ENCODE assay signal across 1 cellular context in the genomic region with DNA sequence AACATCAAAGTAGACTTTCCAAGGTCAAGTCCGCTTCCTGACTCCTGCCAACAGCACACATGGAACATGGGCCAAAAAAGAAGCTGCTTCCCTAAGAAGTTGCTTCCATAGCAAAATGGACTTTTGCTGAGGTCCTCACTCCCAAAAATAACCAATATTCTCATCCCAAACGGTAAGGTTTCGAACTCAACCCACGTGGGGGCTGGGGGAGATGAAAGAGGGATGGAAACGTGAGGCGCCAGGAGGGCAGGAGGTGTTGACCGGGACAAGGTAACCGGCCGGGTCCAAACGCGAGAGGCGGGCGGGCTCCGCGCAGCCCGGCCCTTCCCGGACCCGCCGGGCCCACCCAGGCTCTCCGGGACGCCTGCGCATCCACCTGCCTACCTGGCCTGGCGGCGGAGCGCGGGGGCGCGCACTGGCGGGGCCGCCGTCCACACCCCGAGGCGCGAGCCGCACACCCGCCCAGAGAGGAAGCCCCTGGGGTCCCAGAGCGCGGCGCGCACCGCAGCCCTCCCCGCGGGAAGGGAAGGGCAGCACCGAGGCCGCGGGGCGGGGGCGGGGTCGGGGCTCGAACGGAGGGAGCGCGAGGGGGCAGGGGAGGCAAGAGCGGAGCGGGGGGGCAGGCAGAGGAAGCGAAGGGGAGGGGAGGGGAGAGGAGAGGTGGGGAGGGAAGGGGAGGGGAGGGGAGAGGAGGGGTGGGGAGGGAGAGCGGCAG.
A peak's percentile ranks its signal among the peaks of the same experiment; 100 is the strongest.
TF ChIP-seq lines count a peak whose summit lies in the region.

No MANE protein-coding gene starts in this region.

TF ChIP-seq in HepG2, 621 proteins besides CTCF, POLR2A, EP300 and RAD21 (continued from another document and continues in another):
- no peak for TF ChIP-seq ZNF430 (CRISPR knock-in tag; IDR thresholded peaks at IDR 0.05)
- TF ChIP-seq, protein P1, sequence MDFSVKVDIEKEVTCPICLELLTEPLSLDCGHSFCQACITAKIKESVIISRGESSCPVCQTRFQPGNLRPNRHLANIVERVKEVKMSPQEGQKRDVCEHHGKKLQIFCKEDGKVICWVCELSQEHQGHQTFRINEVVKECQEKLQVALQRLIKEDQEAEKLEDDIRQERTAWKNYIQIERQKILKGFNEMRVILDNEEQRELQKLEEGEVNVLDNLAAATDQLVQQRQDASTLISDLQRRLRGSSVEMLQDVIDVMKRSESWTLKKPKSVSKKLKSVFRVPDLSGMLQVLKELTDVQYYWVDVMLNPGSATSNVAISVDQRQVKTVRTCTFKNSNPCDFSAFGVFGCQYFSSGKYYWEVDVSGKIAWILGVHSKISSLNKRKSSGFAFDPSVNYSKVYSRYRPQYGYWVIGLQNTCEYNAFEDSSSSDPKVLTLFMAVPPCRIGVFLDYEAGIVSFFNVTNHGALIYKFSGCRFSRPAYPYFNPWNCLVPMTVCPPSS (IDR thresholded peaks at IDR 0.05), result no peak
- no peak for TF ChIP-seq HCFC1 (IDR thresholded peaks at IDR 0.05; ENCODE audit: low read depth, low read length)
- TF ChIP-seq MAZ (IDR thresholded peaks at IDR 0.05; ENCODE audit: borderline replicate concordance, low read depth, low read length), result no peak
- peak; percentile 42; the same call in 1 of the 2 replicates for TF ChIP-seq MAZ (CRISPR knock-in tag; IDR thresholded peaks at IDR 0.05; ENCODE audit: low read depth)
- peak; percentile 94 for TF ChIP-seq ZNF142 (CRISPR knock-in tag; IDR thresholded peaks at IDR 0.05)
- no peak; the same call in 1 of the 2 replicates for TF ChIP-seq ZFP90 (CRISPR knock-in tag; IDR thresholded peaks at IDR 0.05; ENCODE audit: borderline replicate concordance)
- TF ChIP-seq DMAP1 (CRISPR knock-in tag; IDR thresholded peaks at IDR 0.05), result no peak
- TF ChIP-seq NFAT5 (CRISPR knock-in tag; IDR thresholded peaks at IDR 0.05), result 0 out of 2 replicates have a peak, but pooled peaks have one; percentile 44
- peak; percentile 62; the same call in 1 of the 2 replicates for TF ChIP-seq YEATS4 (CRISPR knock-in tag; IDR thresholded peaks at IDR 0.05; ENCODE audit: borderline replicate concordance)
- TF ChIP-seq ZNF780A (CRISPR knock-in tag; IDR thresholded peaks at IDR 0.05), result no peak
- TF ChIP-seq NFYC (CRISPR knock-in tag; IDR thresholded peaks at IDR 0.05), result no peak
- no peak for TF ChIP-seq ZNF619 (CRISPR knock-in tag; IDR thresholded peaks at IDR 0.05)
- TF ChIP-seq ZNF543 (CRISPR knock-in tag; IDR thresholded peaks at IDR 0.05), result 0 out of 2 replicates have a peak, but pooled peaks have one; percentile 23
- no peak for TF ChIP-seq GATAD2A (CRISPR knock-in tag; IDR thresholded peaks at IDR 0.05)
- TF ChIP-seq SIX1 (CRISPR knock-in tag; IDR thresholded peaks at IDR 0.05; ENCODE audit: borderline replicate concordance), result no peak
- no peak for TF ChIP-seq SMAD9 (CRISPR knock-in tag; IDR thresholded peaks at IDR 0.05)
- TF ChIP-seq POGK (CRISPR knock-in tag; conservative IDR thresholded peaks at IDR 0.05), result peak; percentile 55; the same call in 1 of the 2 replicates
- peak; percentile 53; the same call in 1 of the 2 replicates for TF ChIP-seq RBFOX2 (IDR thresholded peaks at IDR 0.05; ENCODE audit: low read depth, low read length)
- TF ChIP-seq MYC (CRISPR knock-in tag; IDR thresholded peaks at IDR 0.05; ENCODE audit: borderline replicate concordance), result peak; percentile 32; the same call in 1 of the 2 replicates
- TF ChIP-seq ZNF772 (CRISPR knock-in tag; IDR thresholded peaks at IDR 0.05), result no peak
- 0 out of 2 replicates have a peak, but pooled peaks have one; percentile 33 for TF ChIP-seq ZBTB43 (CRISPR knock-in tag; conservative IDR thresholded peaks at IDR 0.05)
- TF ChIP-seq ZNF660 (CRISPR knock-in tag; IDR thresholded peaks at IDR 0.05; ENCODE audit: borderline replicate concordance, low read depth), result no peak
- no peak for TF ChIP-seq MZF1 (CRISPR knock-in tag; IDR thresholded peaks at IDR 0.05; ENCODE audit: borderline replicate concordance)
- TF ChIP-seq ZBTB2 (CRISPR knock-in tag; IDR thresholded peaks at IDR 0.05; ENCODE audit: low read depth), result peak; percentile 67; the same call in 1 of the 2 replicates
- peak; percentile 64 for TF ChIP-seq HOXD1 (CRISPR knock-in tag; IDR thresholded peaks at IDR 0.05)
- no peak for TF ChIP-seq ZNF75D (CRISPR knock-in tag; IDR thresholded peaks at IDR 0.05; ENCODE audit: borderline replicate concordance)
- TF ChIP-seq ZNF446 (CRISPR knock-in tag; IDR thresholded peaks at IDR 0.05), result no peak
- 0 out of 2 replicates have a peak, but pooled peaks have one; percentile 39 for TF ChIP-seq ZNF773 (CRISPR knock-in tag; IDR thresholded peaks at IDR 0.05; ENCODE audit: borderline replicate concordance)
- 0 out of 2 replicates have a peak, but pooled peaks have one; percentile 36 for TF ChIP-seq ZNF556 (CRISPR knock-in tag; IDR thresholded peaks at IDR 0.05; ENCODE audit: borderline replicate concordance)
- 0 out of 2 replicates have a peak, but pooled peaks have one; percentile 28 for TF ChIP-seq AKAP8 (CRISPR knock-in tag; IDR thresholded peaks at IDR 0.05)
- no peak for TF ChIP-seq ZNF598 (CRISPR knock-in tag; IDR thresholded peaks at IDR 0.05; ENCODE audit: borderline replicate concordance)
- TF ChIP-seq BHLHE40 (IDR thresholded peaks at IDR 0.05; ENCODE audit: low read length), result peak; percentile 35; the same call in 1 of the 2 replicates
- no peak for TF ChIP-seq NAIF1 (CRISPR knock-in tag; IDR thresholded peaks at IDR 0.05; ENCODE audit: borderline replicate concordance)
- TF ChIP-seq HOXA5 (CRISPR knock-in tag; IDR thresholded peaks at IDR 0.05), result 0 out of 2 replicates have a peak, but pooled peaks have one; percentile 57
- TF ChIP-seq RARA (CRISPR knock-in tag; IDR thresholded peaks at IDR 0.05), result no peak
